9 cellular contexts compared by ENCODE assay signal in the genomic region with DNA sequence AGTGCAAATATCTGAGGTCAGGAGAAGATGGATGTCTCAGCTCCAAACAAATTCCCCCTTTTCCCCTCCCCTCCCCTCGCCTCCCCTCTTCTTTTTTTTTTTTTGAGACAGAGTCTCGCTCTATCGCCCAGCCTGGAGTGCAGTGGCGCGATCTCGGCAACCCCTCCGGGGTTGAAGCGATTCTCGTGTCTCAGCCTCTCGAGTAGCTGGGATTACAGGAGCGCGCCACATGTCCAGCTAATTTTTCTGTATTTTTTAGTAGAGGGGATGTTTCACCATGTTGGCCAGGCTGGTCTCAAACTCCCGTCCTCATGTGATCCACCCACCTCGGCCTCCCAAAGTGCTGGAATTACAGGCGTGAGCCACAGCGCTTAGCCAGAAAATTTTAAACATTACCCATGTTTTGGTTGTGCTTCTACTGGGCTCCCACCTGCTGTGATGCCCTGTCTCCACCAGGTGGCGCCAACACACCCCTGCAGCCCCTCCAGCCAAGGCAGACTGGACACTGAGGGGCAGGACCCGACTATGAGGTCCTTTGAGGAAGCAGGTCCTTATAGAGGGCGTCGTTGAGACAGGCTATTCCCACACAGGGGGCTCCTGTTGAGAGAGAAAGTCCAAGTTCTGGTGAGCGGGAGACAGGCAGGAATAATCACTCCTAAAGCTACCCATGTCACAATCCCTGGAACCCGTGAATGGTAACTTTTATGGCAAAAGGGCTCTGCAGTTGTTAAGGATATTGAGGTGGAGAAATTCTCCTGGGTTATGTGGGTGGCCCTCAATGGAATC. TPM values are rescaled to one million over a fixed set of nuclear protein-coding genes. Genes with fewer than 3 reads are reported as not detected.
DNase-seq lines count a peak whose midpoint lies in the region; ATAC-seq and TF ChIP-seq lines count a peak whose summit lies in the region.
"Had no signal": no experiment of that assay in that cellular context is flagged by ENCODE, and none has a peak within 500 bp of the region (broad histone marks: within the 10 kb centered on the region; RNA-seq: fewer than 3 reads in every experiment).

No MANE protein-coding gene starts in this region.

- H3K4me3 ChIP-seq in H7 (ENCODE audit: insufficient read depth, low read depth, low read length): no peak overlapping the region
- peak overlapping the region in 1 of 3 donors; percentile 10 for H3K4me3 ChIP-seq in liver (ENCODE audit: low read depth in 1 of 3, low read length in 3 of 3)

- H3K36me3 ChIP-seq in H7 (replicated peaks; ENCODE audit: control insufficient read depth, insufficient read depth, low read length) (no peaks in the 10 kb centered on the region), liver (ENCODE audit: control insufficient read depth in 4 of 4, insufficient read depth in 3 of 4, low read depth in 1 of 4, low read length in 3 of 4) (no peaks in the 10 kb centered on the region)

- 4% methylated on average over 22 of the region's 22 CpGs for WGBS in liver

- H3K9me3 ChIP-seq in liver (ENCODE audit: control insufficient read depth in 4 of 4, low read length in 3 of 4): no peaks in the 10 kb centered on the region

- H3K27me3 ChIP-seq in H7 (ENCODE audit: control insufficient read depth, insufficient read depth, low read length) (no peaks in the 10 kb centered on the region; the same call in 1 of the 2 replicates), liver (ENCODE audit: control insufficient read depth in 4 of 4, insufficient read depth in 4 of 4, low read length in 3 of 4) (peaks cover 0 to 3% (median 0%) of the 10 kb centered on the region in 4 donors)

- no peaks in the 10 kb centered on the region for H3K4me1 ChIP-seq in liver (ENCODE audit: control insufficient read depth in 4 of 4, insufficient read depth in 4 of 4, low read length in 3 of 4)

- no peak overlapping the region for H3K9ac ChIP-seq in liver (ENCODE audit: low read depth in 1 of 2, low read length in 2 of 2)

- TF ChIP-seq RAD21 in liver (IDR thresholded peaks at IDR 0.05): peak; percentile 87 to 94

- DNase-seq in H7 (peak; percentile 94), NCI-H510A treated with DMSO at 0.1 percent for 48 hours (lab: John Stamatoyannopoulos, UW) (peak; percentile 43), dermis blood vessel endothelial cell (peak; percentile 91)
- peak; percentile 64 for DNase-seq in activated CD4-positive, alpha-beta T cell treated with anti-CD3 and anti-CD28 coated beads, Interleukin-2, amount 50 U/mL, for 1 hour
- DNase-seq in stimulated activated CD4-positive, alpha-beta T cell treated with anti-CD3 and anti-CD28 coated beads, TNF-alpha, amount 100 ng/mL, for 48 hours (ENCODE audit: low read depth in 3 of 3): peak; percentile 39 to 56 (median 47)

- H3K27ac ChIP-seq in C4-2B (no peak overlapping the region), liver (ENCODE audit: low read depth in 1 of 2, low read length in 2 of 2) (no peak overlapping the region)

- TF ChIP-seq CTCF in C4-2B (conservative IDR thresholded peaks at IDR 0.05) (peak; percentile 84), liver (IDR thresholded peaks at IDR 0.05; ENCODE audit: low read depth, low read length, missing input control) (peak; percentile 95)

- ATAC-seq in GM18519 (IDR thresholded peaks at IDR 0.05; ENCODE audit: low FRiP score, unreplicated experiment): no peak

TF ChIP-seq in liver, 16 proteins besides CTCF, POLR2A, EP300 and RAD21:
- TF ChIP-seq HNF4A (conservative IDR thresholded peaks at IDR 0.05) (no peak), SP1 (IDR thresholded peaks at IDR 0.05) (no peak), NR2F2 (IDR thresholded peaks at IDR 0.05) (no peak), RXRA (IDR thresholded peaks at IDR 0.05) (no peak), EGR1 (IDR thresholded peaks at IDR 0.05; ENCODE audit: low read depth in 2 of 2) (no peak), JUND (IDR thresholded peaks at IDR 0.05) (no peak), YY1 (IDR thresholded peaks at IDR 0.05) (no peak), FOXA2 (IDR thresholded peaks at IDR 0.05) (no peak)
- TF ChIP-seq, protein P1, sequence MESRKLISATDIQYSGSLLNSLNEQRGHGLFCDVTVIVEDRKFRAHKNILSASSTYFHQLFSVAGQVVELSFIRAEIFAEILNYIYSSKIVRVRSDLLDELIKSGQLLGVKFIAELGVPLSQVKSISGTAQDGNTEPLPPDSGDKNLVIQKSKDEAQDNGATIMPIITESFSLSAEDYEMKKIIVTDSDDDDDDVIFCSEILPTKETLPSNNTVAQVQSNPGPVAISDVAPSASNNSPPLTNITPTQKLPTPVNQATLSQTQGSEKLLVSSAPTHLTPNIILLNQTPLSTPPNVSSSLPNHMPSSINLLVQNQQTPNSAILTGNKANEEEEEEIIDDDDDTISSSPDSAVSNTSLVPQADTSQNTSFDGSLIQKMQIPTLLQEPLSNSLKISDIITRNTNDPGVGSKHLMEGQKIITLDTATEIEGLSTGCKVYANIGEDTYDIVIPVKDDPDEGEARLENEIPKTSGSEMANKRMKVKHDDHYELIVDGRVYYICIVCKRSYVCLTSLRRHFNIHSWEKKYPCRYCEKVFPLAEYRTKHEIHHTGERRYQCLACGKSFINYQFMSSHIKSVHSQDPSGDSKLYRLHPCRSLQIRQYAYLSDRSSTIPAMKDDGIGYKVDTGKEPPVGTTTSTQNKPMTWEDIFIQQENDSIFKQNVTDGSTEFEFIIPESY (IDR thresholded peaks at IDR 0.05): no peak
- TF ChIP-seq, protein P2, sequence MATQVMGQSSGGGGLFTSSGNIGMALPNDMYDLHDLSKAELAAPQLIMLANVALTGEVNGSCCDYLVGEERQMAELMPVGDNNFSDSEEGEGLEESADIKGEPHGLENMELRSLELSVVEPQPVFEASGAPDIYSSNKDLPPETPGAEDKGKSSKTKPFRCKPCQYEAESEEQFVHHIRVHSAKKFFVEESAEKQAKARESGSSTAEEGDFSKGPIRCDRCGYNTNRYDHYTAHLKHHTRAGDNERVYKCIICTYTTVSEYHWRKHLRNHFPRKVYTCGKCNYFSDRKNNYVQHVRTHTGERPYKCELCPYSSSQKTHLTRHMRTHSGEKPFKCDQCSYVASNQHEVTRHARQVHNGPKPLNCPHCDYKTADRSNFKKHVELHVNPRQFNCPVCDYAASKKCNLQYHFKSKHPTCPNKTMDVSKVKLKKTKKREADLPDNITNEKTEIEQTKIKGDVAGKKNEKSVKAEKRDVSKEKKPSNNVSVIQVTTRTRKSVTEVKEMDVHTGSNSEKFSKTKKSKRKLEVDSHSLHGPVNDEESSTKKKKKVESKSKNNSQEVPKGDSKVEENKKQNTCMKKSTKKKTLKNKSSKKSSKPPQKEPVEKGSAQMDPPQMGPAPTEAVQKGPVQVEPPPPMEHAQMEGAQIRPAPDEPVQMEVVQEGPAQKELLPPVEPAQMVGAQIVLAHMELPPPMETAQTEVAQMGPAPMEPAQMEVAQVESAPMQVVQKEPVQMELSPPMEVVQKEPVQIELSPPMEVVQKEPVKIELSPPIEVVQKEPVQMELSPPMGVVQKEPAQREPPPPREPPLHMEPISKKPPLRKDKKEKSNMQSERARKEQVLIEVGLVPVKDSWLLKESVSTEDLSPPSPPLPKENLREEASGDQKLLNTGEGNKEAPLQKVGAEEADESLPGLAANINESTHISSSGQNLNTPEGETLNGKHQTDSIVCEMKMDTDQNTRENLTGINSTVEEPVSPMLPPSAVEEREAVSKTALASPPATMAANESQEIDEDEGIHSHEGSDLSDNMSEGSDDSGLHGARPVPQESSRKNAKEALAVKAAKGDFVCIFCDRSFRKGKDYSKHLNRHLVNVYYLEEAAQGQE (IDR thresholded peaks at IDR 0.05): no peak
- TF ChIP-seq, protein P3, sequence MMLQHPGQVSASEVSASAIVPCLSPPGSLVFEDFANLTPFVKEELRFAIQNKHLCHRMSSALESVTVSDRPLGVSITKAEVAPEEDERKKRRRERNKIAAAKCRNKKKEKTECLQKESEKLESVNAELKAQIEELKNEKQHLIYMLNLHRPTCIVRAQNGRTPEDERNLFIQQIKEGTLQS (IDR thresholded peaks at IDR 0.05): no peak

RNA-seq across cellular contexts. Expression of a gene that starts 6.3 kb away (rescaled TPM):
- total RNA-seq in H7 (2014; rRNA removed; shearing (Covaris generic)): not detected in 2 replicates
- total RNA-seq in dermis blood vessel endothelial cell (not detected in 2 replicates), liver (not detected)
- not detected for polyA plus RNA-seq in liver
- total RNA-seq: T-helper 2 cell treated with Interferon-gamma antibody and Interleukin-4, amounts not matched to agents 100 ng/mL and 5 ng/mL, for 36 hours had no signal

RNA-seq across cellular contexts. Expression of a gene that starts 9.6 kb away (rescaled TPM):
- 80.0 and 96.0 TPM in 2 replicates for total RNA-seq in H7 (2014; rRNA removed; shearing (Covaris generic))
- total RNA-seq in dermis blood vessel endothelial cell: 55.0 and 77.7 TPM in 2 replicates
- 10 to 100 TPM; 17.1 to 19.7 TPM for total RNA-seq in liver
- 10 to 100 TPM; 28.6 to 28.8 TPM for polyA plus RNA-seq in liver

RNA-seq across cellular contexts. Expression of a gene that starts 22.1 kb away (rescaled TPM):
- total RNA-seq in H7 (2014; rRNA removed; shearing (Covaris generic)): 1.9 and 5.3 TPM in 2 replicates
- total RNA-seq in dermis blood vessel endothelial cell (1.8 and 2.6 TPM in 2 replicates), liver (1 to 10 TPM in 1 of 2 donors, under 1 TPM in 1; 0.50 to 2.3 TPM)
- polyA plus RNA-seq in liver: under 1 TPM; 0.14 to 0.82 TPM

RNA-seq across cellular contexts. Expression of a gene that starts 51.7 kb away (rescaled TPM):
- total RNA-seq in H7 (2014; rRNA removed; shearing (Covaris generic)): 36.0 and 53.1 TPM in 2 replicates
- total RNA-seq in dermis blood vessel endothelial cell: 36.9 and 69.8 TPM in 2 replicates
- total RNA-seq in liver: 10 to 100 TPM; 38.5 to 43.1 TPM
- polyA plus RNA-seq in liver: 10 to 100 TPM; 84.3 to 91.4 TPM

RNA-seq across cellular contexts. Expression of a gene that starts 52.1 kb away (rescaled TPM):
- 79.6 and 83.0 TPM in 2 replicates for total RNA-seq in H7 (2014; rRNA removed; shearing (Covaris generic))
- 8.8 and 11.9 TPM in 2 replicates for total RNA-seq in dermis blood vessel endothelial cell
- 10 to 100 TPM in 1 of 2 donors, 1 to 10 TPM in 1; 8.3 to 11.5 TPM for total RNA-seq in liver
- polyA plus RNA-seq in liver: 10 to 100 TPM; 26.2 to 26.7 TPM

Comparison
In these comparisons a context has a peak if more than half of its experiments do, and no peak if none do; other contexts are left out.
1. DNase-seq: peak in every context shown above with its lines; median percentile 94 in H7; 91 in dermis blood vessel endothelial cell; 64 in activated CD4-positive, alpha-beta T cell treated with anti-CD3 and anti-CD28 coated beads, Interleukin-2, amount 50 U/mL, for 1 hour; 47 in stimulated activated CD4-positive, alpha-beta T cell treated with anti-CD3 and anti-CD28 coated beads, TNF-alpha, amount 100 ng/mL, for 48 hours; 43 in NCI-H510A treated with DMSO at 0.1 percent for 48 hours.